In the genomic region with DNA sequence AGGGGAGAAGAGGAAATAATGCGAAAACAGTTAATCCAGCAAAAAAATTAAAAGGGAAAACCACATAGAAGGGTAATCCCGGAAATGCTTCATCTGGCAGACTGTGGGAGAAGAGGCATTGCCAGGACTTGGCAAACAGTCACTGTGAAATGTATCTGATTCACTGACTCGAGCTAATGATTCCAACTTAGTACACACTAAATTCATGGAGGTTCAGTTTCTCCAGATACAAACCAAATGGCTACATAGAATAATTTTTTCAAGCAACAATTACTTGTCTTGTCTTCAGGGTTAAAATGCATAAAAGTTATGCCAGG, we compare ENCODE assay signal across 9 cellular contexts. TPM values are rescaled to one million over a fixed set of nuclear protein-coding genes. Genes with fewer than 3 reads are reported as not detected.
A peak's percentile ranks its signal among the peaks of the same experiment; 100 is the strongest.
DNase-seq lines count a peak whose midpoint lies in the region; ATAC-seq and TF ChIP-seq lines count a peak whose summit lies in the region.
"Had no signal": no experiment of that assay in that cellular context is flagged by ENCODE, and none has a peak within 500 bp of the region (broad histone marks: within the 10 kb centered on the region; RNA-seq: fewer than 3 reads in every experiment).

No MANE protein-coding gene starts in this region.

- intact Hi-C loops in activated CD4-positive, alpha-beta memory T cell treated with anti-CD3 and anti-CD28 coated beads for 36 hours (cut with micrococcal nuclease): loop anchor here (5.0 kb wide), 1 partner anchor 35 kb away; the partner anchor contains the start of gene GDI2

- no peaks in the 10 kb centered on the region for H3K27me3 ChIP-seq in hepatocyte
- no peaks in the 10 kb centered on the region for H3K27me3 ChIP-seq in subcutaneous abdominal adipose tissue (ENCODE audit: control insufficient read depth in 5 of 5, insufficient read depth in 4 of 5, low read length in 5 of 5)
- no peaks in the 10 kb centered on the region for H3K27me3 ChIP-seq in Karpas-422 (ENCODE audit: low read length)

- H3K9me3 ChIP-seq in hepatocyte (ENCODE audit: low read depth): no peaks in the 10 kb centered on the region
- no peaks in the 10 kb centered on the region for H3K9me3 ChIP-seq in subcutaneous abdominal adipose tissue (ENCODE audit: control insufficient read depth in 5 of 5, low read length in 5 of 5)
- H3K9me3 ChIP-seq in Karpas-422 (ENCODE audit: low read length): no peaks in the 10 kb centered on the region

- no peak overlapping the region for H3K4me3 ChIP-seq in hepatocyte
- no peak overlapping the region for H3K4me3 ChIP-seq in subcutaneous abdominal adipose tissue (ENCODE audit: low read depth in 1 of 5, low read length in 5 of 5)
- H3K4me3 ChIP-seq in Karpas-422 (ENCODE audit: low read length): no peak overlapping the region

- peaks cover 100% of the 10 kb centered on the region for H3K79me2 ChIP-seq in hepatocyte
- H3K79me2 ChIP-seq in Karpas-422 (ENCODE audit: low read length): peaks cover 97% of the 10 kb centered on the region

- H3K4me1 Mint-ChIP-seq in activated CD4-positive, alpha-beta memory T cell treated with anti-CD3 and anti-CD28 coated beads, Interleukin-2, amount 10 ng/mL, durations not matched to agents 7 days and 5 days: peaks cover 57% of the 10 kb centered on the region
- peaks cover 58% of the 10 kb centered on the region for H3K4me1 Mint-ChIP-seq in activated CD4-positive, alpha-beta memory T cell treated with anti-CD3 and anti-CD28 coated beads for 36 hours (ENCODE audit: low read depth)

- DNase-seq in activated CD4-positive, alpha-beta memory T cell treated with anti-CD3 and anti-CD28 coated beads, Interleukin-2, amount 10 ng/mL, durations not matched to agents 7 days and 5 days: no peak
- no peak for DNase-seq in activated CD4-positive, alpha-beta memory T cell treated with anti-CD3 and anti-CD28 coated beads for 36 hours
- DNase-seq in astrocyte of the hippocampus (ENCODE audit: low read depth, low spot score): peak; percentile 75
- no peak for DNase-seq in hepatocyte (ENCODE audit: low spot score)
- DNase-seq in Karpas-422: no peak
- DNase-seq: stimulated activated CD4-positive, alpha-beta T cell treated with anti-CD3 and anti-CD28 coated beads, Interleukin-12 subunit alpha, Interleukin-12 subunit beta, amount 100 ng/mL, for 4 hours had no signal

- H3K36me3 ChIP-seq in hepatocyte (replicated peaks; ENCODE audit: insufficient read depth, low read depth): peaks cover 4% of the 10 kb centered on the region
- peaks cover under 1 to 35% (median 26%) of the 10 kb centered on the region in 5 donors for H3K36me3 ChIP-seq in subcutaneous abdominal adipose tissue (ENCODE audit: control insufficient read depth in 5 of 5, insufficient read depth in 5 of 5, low read length in 5 of 5)
- H3K36me3 ChIP-seq in Karpas-422 (ENCODE audit: insufficient read depth, low read length): peaks cover 61% of the 10 kb centered on the region

- peaks cover 76% of the 10 kb centered on the region for H4K20me1 ChIP-seq in hepatocyte (ENCODE audit: insufficient read depth, poor library complexity, severe bottlenecking)
- H4K20me1 ChIP-seq in Karpas-422 (ENCODE audit: insufficient read depth, low read depth, low read length): peaks cover 31% of the 10 kb centered on the region

- H3K36me3 Mint-ChIP-seq in activated CD4-positive, alpha-beta memory T cell treated with anti-CD3 and anti-CD28 coated beads, Interleukin-2, amount 10 ng/mL, durations not matched to agents 7 days and 5 days (ENCODE audit: low read depth): peaks cover 80% of the 10 kb centered on the region
- peaks cover 51% of the 10 kb centered on the region for H3K36me3 Mint-ChIP-seq in activated CD4-positive, alpha-beta memory T cell treated with anti-CD3 and anti-CD28 coated beads for 36 hours

- H3K9ac ChIP-seq in subcutaneous abdominal adipose tissue (ENCODE audit: low read length in 5 of 5) (no peak overlapping the region), Karpas-422 (ENCODE audit: low read length) (no peak overlapping the region)

- H3K27me3 Mint-ChIP-seq in activated CD4-positive, alpha-beta memory T cell treated with anti-CD3 and anti-CD28 coated beads, Interleukin-2, amount 10 ng/mL, durations not matched to agents 7 days and 5 days: no peaks in the 10 kb centered on the region
- no peaks in the 10 kb centered on the region for H3K27me3 Mint-ChIP-seq in activated CD4-positive, alpha-beta memory T cell treated with anti-CD3 and anti-CD28 coated beads for 36 hours

- no peak overlapping the region for H2AFZ ChIP-seq in hepatocyte
- no peak overlapping the region for H2AFZ ChIP-seq in Karpas-422 (ENCODE audit: low read length)

- H3K4me3 Mint-ChIP-seq in activated CD4-positive, alpha-beta memory T cell treated with anti-CD3 and anti-CD28 coated beads, Interleukin-2, amount 10 ng/mL, durations not matched to agents 7 days and 5 days: no peak overlapping the region
- H3K4me3 Mint-ChIP-seq in activated CD4-positive, alpha-beta memory T cell treated with anti-CD3 and anti-CD28 coated beads for 36 hours: no peak overlapping the region

- TF ChIP-seq CTCF in hepatocyte (IDR thresholded peaks at IDR 0.05; ENCODE audit: poor library complexity): no peak

- no peaks in the 10 kb centered on the region for H3K9me3 Mint-ChIP-seq in activated CD4-positive, alpha-beta memory T cell treated with anti-CD3 and anti-CD28 coated beads, Interleukin-2, amount 10 ng/mL, durations not matched to agents 7 days and 5 days
- H3K9me3 Mint-ChIP-seq in activated CD4-positive, alpha-beta memory T cell treated with anti-CD3 and anti-CD28 coated beads for 36 hours: peaks cover 4% of the 10 kb centered on the region

- POLR2A ChIA-PET in activated CD4-positive, alpha-beta memory T cell treated with anti-CD3 and anti-CD28 coated beads, Interleukin-2, amount 10 ng/mL, durations not matched to agents 7 days and 5 days (lab: Charles Lee): interaction anchor here (1.0 to 2.3 kb wide), 3 partner anchors 10 to 113 kb away, joined by 3 to 7 read pairs (median 3); partner anchors contain the start of genes FBH1 and GDI2
- POLR2A ChIA-PET in activated CD4-positive, alpha-beta memory T cell treated with anti-CD3 and anti-CD28 coated beads for 36 hours (lab: Charles Lee): interaction anchor here (1.5 to 1.6 kb wide), 2 partner anchors 34 to 114 kb away, joined by 3 to 5 read pairs; partner anchors contain the start of gene FBH1

- H3K27ac ChIP-seq in hepatocyte: no peak overlapping the region
- H3K27ac ChIP-seq in subcutaneous abdominal adipose tissue (ENCODE audit: low read depth, low read length): peak overlapping the region; percentile 52
- H3K27ac ChIP-seq in Karpas-422 (ENCODE audit: low read length): no peak overlapping the region

- no peaks in the 10 kb centered on the region for H3K9me2 ChIP-seq in hepatocyte (replicated peaks; ENCODE audit: insufficient read depth)
- H3K9me2 ChIP-seq in Karpas-422 (replicated peaks; ENCODE audit: insufficient read depth, low read length): no peaks in the 10 kb centered on the region

- no peaks in the 10 kb centered on the region for H3K4me1 ChIP-seq in hepatocyte (ENCODE audit: insufficient read depth)
- peaks cover 2 to 18% (median 14%) of the 10 kb centered on the region in 5 donors for H3K4me1 ChIP-seq in subcutaneous abdominal adipose tissue (ENCODE audit: control insufficient read depth in 5 of 5, insufficient read depth in 5 of 5, low read length in 5 of 5)
- no peaks in the 10 kb centered on the region for H3K4me1 ChIP-seq in Karpas-422 (ENCODE audit: low read length)

- H3K4me2 ChIP-seq in hepatocyte (peak overlapping the region; percentile 2), Karpas-422 (ENCODE audit: low read depth, low read length, poor library complexity, severe bottlenecking) (no peak overlapping the region)

- H3K27ac Mint-ChIP-seq in activated CD4-positive, alpha-beta memory T cell treated with anti-CD3 and anti-CD28 coated beads, Interleukin-2, amount 10 ng/mL, durations not matched to agents 7 days and 5 days: peak overlapping the region; percentile 85
- no peak overlapping the region for H3K27ac Mint-ChIP-seq in activated CD4-positive, alpha-beta memory T cell treated with anti-CD3 and anti-CD28 coated beads for 36 hours

- CTCF ChIA-PET in activated CD4-positive, alpha-beta memory T cell treated with anti-CD3 and anti-CD28 coated beads, Interleukin-2, amount 10 ng/mL, durations not matched to agents 7 days and 5 days (lab: Charles Lee): interaction anchor here (0.6 to 1.9 kb wide), 2 partner anchors 18 to 234 kb away, joined by 3 to 4 read pairs; no protein-coding TSS in a partner anchor
- CTCF ChIA-PET in activated CD4-positive, alpha-beta memory T cell treated with anti-CD3 and anti-CD28 coated beads for 36 hours (lab: Charles Lee): interaction anchor here (1.0 to 1.7 kb wide), 2 partner anchors 97 to 152 kb away, joined by 3 to 5 read pairs; no protein-coding TSS in a partner anchor

- WGBS in hepatocyte (ENCODE audit: low lambda C conversion rate, missing lambda C conversion rate): 77% methylated on average over 3 of the region's 3 CpGs

- ATAC-seq in HG03439 (IDR thresholded peaks at IDR 0.05; ENCODE audit: unreplicated experiment): no peak
- ATAC-seq in GM19395 (IDR thresholded peaks at IDR 0.05; ENCODE audit: unreplicated experiment): no peak

RNA-seq across cellular contexts. Expression of gene GDI2, which starts 36.4 kb away (rescaled TPM):
- total RNA-seq in activated CD4-positive, alpha-beta memory T cell treated with anti-CD3 and anti-CD28 coated beads, Interleukin-2, amount 10 ng/mL, durations not matched to agents 7 days and 5 days: 100 to 1,000 TPM; 218 to 220 TPM
- total RNA-seq in activated CD4-positive, alpha-beta memory T cell treated with anti-CD3 and anti-CD28 coated beads for 36 hours: 100 to 1,000 TPM; 283 to 286 TPM
- 361 and 362 TPM in 2 replicates for total RNA-seq in hepatocyte
- polyA plus RNA-seq in hepatocyte: 132 and 149 TPM in 2 replicates
- 275 and 383 TPM in 2 replicates for total RNA-seq in Karpas-422 (2014; rRNA removed; shearing (Covaris generic); ENCODE audit: low replicate concordance)
